8 cellular contexts compared by ENCODE assay signal in the genomic region with DNA sequence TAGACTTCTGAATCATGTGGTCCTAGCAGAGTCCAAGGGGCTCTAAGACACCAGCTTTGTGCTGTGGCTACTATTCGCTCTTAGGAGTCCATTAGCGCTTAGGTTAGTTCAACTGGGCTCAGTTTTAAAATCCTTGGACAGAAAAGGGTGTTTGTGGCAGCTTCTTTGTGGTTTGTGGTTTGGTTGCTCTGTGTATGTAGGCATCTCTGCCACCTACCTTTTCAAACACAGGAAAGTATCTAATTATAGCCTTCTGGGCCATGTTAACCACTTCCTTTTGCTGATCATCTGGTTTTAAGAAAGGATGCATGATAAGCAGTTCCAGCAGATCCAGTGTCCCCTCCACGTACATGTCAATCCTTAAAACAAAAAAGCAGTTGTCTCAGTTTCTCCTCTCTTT. TPM values are rescaled to one million over a fixed set of nuclear protein-coding genes. Genes with fewer than 3 reads are reported as not detected.
DNase-seq lines count a peak whose midpoint lies in the region; ATAC-seq, FAIRE-seq and TF ChIP-seq lines count a peak whose summit lies in the region.

No MANE protein-coding gene starts in this region.

- H3K9me3 Mint-ChIP-seq in activated T-cell treated with anti-CD3 and anti-CD28 coated beads, Interleukin-2, amount 50 U/mL, for 72 hours, result no peaks in the 10 kb centered on the region
- no peaks in the 10 kb centered on the region for H3K9me3 Mint-ChIP-seq in endodermal cell

- H3K9ac ChIP-seq in endodermal cell (ENCODE audit: extremely low read depth, low read length, poor library complexity, severe bottlenecking), result no peak overlapping the region

- peaks cover 21% of the 10 kb centered on the region for H3K27me3 Mint-ChIP-seq in activated T-cell treated with anti-CD3 and anti-CD28 coated beads, Interleukin-2, amount 50 U/mL, for 72 hours (ENCODE audit: low read depth)
- no peaks in the 10 kb centered on the region for H3K27me3 Mint-ChIP-seq in endodermal cell (ENCODE audit: insufficient read depth)

- H3K36me3 Mint-ChIP-seq in activated T-cell treated with anti-CD3 and anti-CD28 coated beads, Interleukin-2, amount 50 U/mL, for 72 hours (ENCODE audit: insufficient read depth in 2 of 2), result peaks cover 8 to 22% of the 10 kb centered on the region in 2 donors
- H3K36me3 Mint-ChIP-seq in endodermal cell (ENCODE audit: low read depth), result peaks cover 33% of the 10 kb centered on the region

- H3K9me3 ChIP-seq in endodermal cell (ENCODE audit: control insufficient read depth, low read length) (no peaks in the 10 kb centered on the region), pancreas (no peaks in the 10 kb centered on the region), BE2C (no peaks in the 10 kb centered on the region)

- intact Hi-C loops in pancreas (cut with DNase I), result no loop called here

- H3K4me3 ChIP-seq in AG10803 (ENCODE audit: low read length), result no peak overlapping the region
- H3K4me3 ChIP-seq in endodermal cell (ENCODE audit: low read length), result no peak overlapping the region
- H3K4me3 ChIP-seq in pancreas, result no peak overlapping the region
- no peak overlapping the region for H3K4me3 ChIP-seq in BE2C (ENCODE audit: low read depth, low read length)

- ATAC-seq in HG03460 (IDR thresholded peaks at IDR 0.05; ENCODE audit: unreplicated experiment) (peak; percentile 80), pancreas (no peak), HG02973 (IDR thresholded peaks at IDR 0.05; ENCODE audit: unreplicated experiment) (no peak)
- ATAC-seq in activated T-cell treated with anti-CD3 and anti-CD28 coated beads, Interleukin-2, amount 50 U/mL, for 72 hours (replicated peaks in 1 of 2), result peak; percentile 87 to 88

- H3K27me3 ChIP-seq in endodermal cell (ENCODE audit: control insufficient read depth, insufficient read depth, low read length, poor library complexity, severe bottlenecking) (no peaks in the 10 kb centered on the region), pancreas (no peaks in the 10 kb centered on the region), BE2C (no peaks in the 10 kb centered on the region)

- FAIRE-seq in GM19239 (lab: Jason Lieb, UNC), result peak; percentile 78
- no peak for FAIRE-seq in pancreas (lab: Jason Lieb, UNC)

- H3K36me3 ChIP-seq in endodermal cell (ENCODE audit: control insufficient read depth, insufficient read depth, low read length) (no peaks in the 10 kb centered on the region), pancreas (peaks cover 0 to 27% (median 0%) of the 10 kb centered on the region in 3 donors), BE2C (peaks cover 45% of the 10 kb centered on the region)

- H3K27ac Mint-ChIP-seq in activated T-cell treated with anti-CD3 and anti-CD28 coated beads, Interleukin-2, amount 50 U/mL, for 72 hours, result peak overlapping the region; percentile 88
- H3K27ac Mint-ChIP-seq in endodermal cell, result no peak overlapping the region

- TF ChIP-seq CTCF in AG10803 (conservative IDR thresholded peaks at IDR 0.05; ENCODE audit: low read length), result no peak
- TF ChIP-seq CTCF in endodermal cell (conservative IDR thresholded peaks at IDR 0.05), result no peak
- no peak for TF ChIP-seq CTCF in pancreas (IDR thresholded peaks at IDR 0.05)
- TF ChIP-seq CTCF in BE2C (IDR thresholded peaks at IDR 0.05; ENCODE audit: low read depth, low read length), result no peak

- 92 to 96% methylated on average over 3 of the region's 3 CpGs for WGBS in endodermal cell (ENCODE audit: insufficient coverage in 1 of 2, insufficient read length in 1 of 2), 2 experiments
- WGBS in pancreas, 2 donors, result 92 to 93% methylated on average over 3 of the region's 3 CpGs

- peaks cover 76% of the 10 kb centered on the region for H3K4me1 Mint-ChIP-seq in activated T-cell treated with anti-CD3 and anti-CD28 coated beads, Interleukin-2, amount 50 U/mL, for 72 hours (ENCODE audit: low read depth)
- peaks cover 8% of the 10 kb centered on the region for H3K4me1 Mint-ChIP-seq in endodermal cell

- DNase-seq in AG10803 (ENCODE audit: low read depth) (peak; percentile 24), GM19239 (ENCODE audit: insufficient read length, low spot score) (no peak), endodermal cell (no peak), pancreas (no peak), BE2C (no peak)
- DNase-seq in activated T-cell treated with anti-CD3 and anti-CD28 coated beads, Interleukin-2, amount 50 U/mL, for 72 hours, result peak; percentile 60 to 63

- peak overlapping the region; percentile 46 to 80 for H3K4me3 Mint-ChIP-seq in activated T-cell treated with anti-CD3 and anti-CD28 coated beads, Interleukin-2, amount 50 U/mL, for 72 hours
- no peak overlapping the region for H3K4me3 Mint-ChIP-seq in endodermal cell

- peaks cover under 1% of the 10 kb centered on the region for H3K4me1 ChIP-seq in endodermal cell (ENCODE audit: control insufficient read depth, insufficient read depth, low read length)
- peaks cover 0 to 9% (median 0%) of the 10 kb centered on the region in 3 donors for H3K4me1 ChIP-seq in pancreas
- no peaks in the 10 kb centered on the region for H3K4me1 ChIP-seq in BE2C

- H3K27ac ChIP-seq in endodermal cell (ENCODE audit: low read depth, low read length) (no peak overlapping the region), pancreas (no peak overlapping the region)

RNA-seq across cellular contexts. Expression of a gene that starts 10.8 kb away (rescaled TPM):
- 10 to 100 TPM; 17.5 to 21.4 TPM for total RNA-seq in activated T-cell treated with anti-CD3 and anti-CD28 coated beads, Interleukin-2, amount 50 U/mL, for 72 hours
- total RNA-seq in endodermal cell (10 to 100 TPM; 22.0 to 36.1 TPM), pancreas (10 to 100 TPM; 11.0 to 18.4 (median 13.2) TPM)
- polyA plus RNA-seq in endodermal cell (2013, experiment 1 of 2), result 91.0 TPM
- 77.5 TPM for polyA plus RNA-seq in endodermal cell (2013, experiment 2 of 2)
- 10 to 100 TPM; 19.3 to 33.3 TPM for polyA plus RNA-seq in pancreas
- polyA plus RNA-seq in BE2C (2012; ENCODE audit: insufficient read depth, insufficient read length, low read depth), result 36.3 TPM

Comparison
In these comparisons a context has a peak if more than half of its experiments do, and no peak if none do; other contexts are left out.
1. DNase-seq: peak in AG10803 (single experiment) and activated T-cell treated with anti-CD3 and anti-CD28 coated beads, Interleukin-2, amount 50 U/mL, for 72 hours (2 of 2); none in GM19239 (single experiment), endodermal cell (single experiment), pancreas (0 of 6) and BE2C (single experiment).
2. ATAC-seq: peak in HG03460 (single experiment) and activated T-cell treated with anti-CD3 and anti-CD28 coated beads, Interleukin-2, amount 50 U/mL, for 72 hours (2 of 2); none in pancreas (0 of 4) and HG02973 (single experiment).